ENCODE assay signal across 34 cellular contexts in genomic region chr1:160159846-160160245, GRCh38. TPM values are rescaled to one million over a fixed set of nuclear protein-coding genes. Genes with fewer than 3 reads are reported as not detected.
DNase-seq lines count a peak whose midpoint lies in the region; ATAC-seq and TF ChIP-seq lines count a peak whose summit lies in the region.
"Had no signal": no experiment of that assay in that cellular context is flagged by ENCODE, and none has a peak within 500 bp of the region (broad histone marks: within the 10 kb centered on the region; RNA-seq: fewer than 3 reads in every experiment).

No MANE protein-coding gene starts in this region.

- H4K20me1 ChIP-seq in hepatocyte (ENCODE audit: insufficient read depth, poor library complexity, severe bottlenecking) = no peaks in the 10 kb centered on the region

- H3K4me1 ChIP-seq in right cardiac atrium (ENCODE audit: control insufficient read depth, insufficient read depth, low read length) (no peaks in the 10 kb centered on the region), hepatocyte (ENCODE audit: insufficient read depth) (no peaks in the 10 kb centered on the region), upper lobe of right lung (peaks cover 8% of the 10 kb centered on the region)
- H3K4me1 ChIP-seq: transverse colon had no signal

- H3K36me3 ChIP-seq in hepatocyte (replicated peaks; ENCODE audit: insufficient read depth, low read depth) (no peaks in the 10 kb centered on the region), upper lobe of right lung (no peaks in the 10 kb centered on the region), MG63 (no peaks in the 10 kb centered on the region)
- H3K36me3 ChIP-seq: neutrophil, sigmoid colon, transverse colon had no signal

- H3K79me2 ChIP-seq in hepatocyte = no peaks in the 10 kb centered on the region

- TF ChIP-seq CTCF in HFFc6 (IDR thresholded peaks at IDR 0.05) = no peak
- no peak for TF ChIP-seq CTCF in hepatocyte (IDR thresholded peaks at IDR 0.05; ENCODE audit: poor library complexity)
- TF ChIP-seq CTCF in upper lobe of right lung (IDR thresholded peaks at IDR 0.05) = no peak

- H3K27me3 Mint-ChIP-seq in HFFc6 (ENCODE audit: insufficient read depth) = peaks cover 27% of the 10 kb centered on the region

- DNase-seq in Right ventricle myocardium inferior (ENCODE audit: missing footprints) = no peak
- no peak for DNase-seq in right cardiac atrium
- peak; percentile 5 for DNase-seq in HFFc6
- no peak for DNase-seq in hepatocyte (ENCODE audit: low spot score)
- DNase-seq in upper lobe of right lung = no peak
- no peak for DNase-seq in MG63
- no peak for DNase-seq in COLO829 (ENCODE audit: low spot score)
- DNase-seq: activated CD4-positive, alpha-beta memory T cell treated with anti-CD3 and anti-CD28 coated beads for 36 hours; activated CD4-positive, CD25-positive, alpha-beta regulatory T cell treated with anti-CD3 and anti-CD28 coated beads, Interleukin-2, amount 50 U/mL, for 72 hours; activated CD8-positive, alpha-beta memory T cell treated with anti-CD3 and anti-CD28 coated beads, Interleukin-2, amount 50 U/mL, for 4 hours; activated naive CD4-positive, alpha-beta T cell; activated naive CD8-positive, alpha-beta T cell treated with anti-CD3 and anti-CD28 coated beads, Interleukin-2, amount 50 U/mL, for 24 hours; CD8-positive, alpha-beta T cell; central memory CD4-positive, alpha-beta T cell; DMS 273 treated with DMSO at 0.1 percent for 48 hours; effector memory CD8-positive, alpha-beta T cell; naive thymus-derived CD4-positive, alpha-beta T cell; NCI-H1417 treated with DMSO at 0.1 percent for 48 hours; NCI-H2081 treated with DMSO at 0.1 percent for 48 hours; NCI-H524; OCI-M1; posterior cingulate gyrus; sigmoid colon; stimulated activated CD4-positive, alpha-beta T cell treated with anti-CD3 and anti-CD28 coated beads, Interleukin-4, amount 100 ng/mL, for 1 hour; T-helper 2 cell; transverse colon had no signal

- no peaks in the 10 kb centered on the region for H3K27me3 ChIP-seq in right cardiac atrium (ENCODE audit: control insufficient read depth, insufficient read depth)
- no peaks in the 10 kb centered on the region for H3K27me3 ChIP-seq in hepatocyte
- H3K27me3 ChIP-seq in upper lobe of right lung = no peaks in the 10 kb centered on the region
- no peaks in the 10 kb centered on the region for H3K27me3 ChIP-seq in MG63
- H3K27me3 ChIP-seq: sigmoid colon, transverse colon had no signal

- H3K4me1 Mint-ChIP-seq in HFFc6 (ENCODE audit: low read depth) = no peaks in the 10 kb centered on the region
- H3K4me1 Mint-ChIP-seq: activated naive CD8-positive, alpha-beta T cell treated with anti-CD3 and anti-CD28 coated beads, Interleukin-2, amount 50 U/mL, for 24 hours; naive thymus-derived CD4-positive, alpha-beta T cell had no signal

- H3K4me3 Mint-ChIP-seq in HFFc6 = no peak overlapping the region
- H3K4me3 Mint-ChIP-seq: activated CD4-positive, alpha-beta memory T cell treated with anti-CD3 and anti-CD28 coated beads for 36 hours; activated naive CD8-positive, alpha-beta T cell treated with anti-CD3 and anti-CD28 coated beads, Interleukin-2, amount 50 U/mL, for 24 hours; CD8-positive, alpha-beta T cell; effector memory CD8-positive, alpha-beta T cell; naive thymus-derived CD4-positive, alpha-beta T cell had no signal

- no peaks in the 10 kb centered on the region for H3K9me3 Mint-ChIP-seq in HFFc6
- H3K9me3 Mint-ChIP-seq: activated CD4-positive, alpha-beta memory T cell treated with anti-CD3 and anti-CD28 coated beads for 36 hours; activated naive CD8-positive, alpha-beta T cell treated with anti-CD3 and anti-CD28 coated beads, Interleukin-2, amount 50 U/mL, for 24 hours; CD8-positive, alpha-beta T cell; effector memory CD8-positive, alpha-beta T cell; naive thymus-derived CD4-positive, alpha-beta T cell had no signal

- no peaks in the 10 kb centered on the region for H3K36me3 Mint-ChIP-seq in HFFc6 (ENCODE audit: low read depth)
- H3K36me3 Mint-ChIP-seq: activated CD4-positive, alpha-beta memory T cell treated with anti-CD3 and anti-CD28 coated beads for 36 hours; CD8-positive, alpha-beta T cell; naive thymus-derived CD4-positive, alpha-beta T cell had no signal

- no peaks in the 10 kb centered on the region for H3K9me2 ChIP-seq in hepatocyte (replicated peaks; ENCODE audit: insufficient read depth)

- ATAC-seq in Right ventricle myocardium inferior (peak; percentile 45), right cardiac atrium (no peak), upper lobe of right lung (peak; percentile 80), GM21717 (IDR thresholded peaks at IDR 0.05; ENCODE audit: unreplicated experiment) (no peak)
- ATAC-seq: activated naive CD8-positive, alpha-beta T cell treated with anti-CD3 and anti-CD28 coated beads, Interleukin-2, amount 50 U/mL, for 24 hours; CD8-positive, alpha-beta T cell; effector memory CD8-positive, alpha-beta T cell; HCT116; naive thymus-derived CD4-positive, alpha-beta T cell; SK-N-SH treated with all-trans-retinoic acid at 6 μM for 48 hours had no signal

- H3K4me3 ChIP-seq in right cardiac atrium (ENCODE audit: low read length) (no peak overlapping the region), hepatocyte (no peak overlapping the region), upper lobe of right lung (no peak overlapping the region), MG63 (no peak overlapping the region)
- H3K4me3 ChIP-seq: sigmoid colon, transverse colon had no signal

- H2AFZ ChIP-seq in hepatocyte = no peak overlapping the region

- H3K4me2 ChIP-seq in hepatocyte = no peak overlapping the region

- H3K9me3 ChIP-seq in right cardiac atrium (ENCODE audit: control insufficient read depth, low read length) (no peaks in the 10 kb centered on the region), hepatocyte (ENCODE audit: low read depth) (no peaks in the 10 kb centered on the region), upper lobe of right lung (no peaks in the 10 kb centered on the region), MG63 (no peaks in the 10 kb centered on the region)
- H3K9me3 ChIP-seq: neutrophil, sigmoid colon, transverse colon had no signal

- H3K27ac ChIP-seq in right cardiac atrium (ENCODE audit: low read length) = no peak overlapping the region
- H3K27ac ChIP-seq in hepatocyte = peak overlapping the region; percentile 54
- no peak overlapping the region for H3K27ac ChIP-seq in upper lobe of right lung
- H3K27ac ChIP-seq: neutrophil, sigmoid colon, transverse colon had no signal

- intact Hi-C loops in Right ventricle myocardium inferior (cut with DNase I) (loop anchor here (2.0 to 5.0 kb wide), 2 partner anchors 29 to 43 kb away; partner anchors contain the start of gene ATP1A2), right cardiac atrium (cut with DNase I) (no loop called here), upper lobe of right lung (cut with DNase I) (no loop called here)

- no peak overlapping the region for H3K27ac Mint-ChIP-seq in HFFc6
- H3K27ac Mint-ChIP-seq: activated CD4-positive, alpha-beta memory T cell treated with anti-CD3 and anti-CD28 coated beads for 36 hours; activated naive CD8-positive, alpha-beta T cell treated with anti-CD3 and anti-CD28 coated beads, Interleukin-2, amount 50 U/mL, for 24 hours; CD8-positive, alpha-beta T cell; effector memory CD8-positive, alpha-beta T cell; naive thymus-derived CD4-positive, alpha-beta T cell had no signal

RNA-seq across cellular contexts. Expression of gene ATP1A4, which starts 8.4 kb away (rescaled TPM):
- not detected for total RNA-seq in Right ventricle myocardium inferior
- total RNA-seq in right cardiac atrium = under 1 TPM in 3 of 4 donors, not detected in 1; 0.08 to 0.43 (median 0.28) TPM
- polyA plus RNA-seq in right cardiac atrium = 0.07 TPM
- not detected for total RNA-seq in HFFc6 (2021; fragmentation: NEBNext Ultra II Directional; extraction: Animal tissue kit (Norgen Biotek cat#: 25700))
- total RNA-seq in hepatocyte = 0.68 and 4.4 TPM in 2 replicates
- polyA plus RNA-seq in hepatocyte = 0.45 and 2.2 TPM in 2 replicates
- 0.96 TPM for total RNA-seq in upper lobe of right lung
- total RNA-seq in MG63 (2014; rRNA removed; shearing (Covaris generic); ENCODE audit: low replicate concordance) = not detected in 2 replicates
- total RNA-seq: A673; activated CD4-positive, alpha-beta memory T cell treated with anti-CD3 and anti-CD28 coated beads for 36 hours; CD8-positive, alpha-beta T cell; epithelial cell of proximal tubule; G401; glomerular endothelial cell had no signal
- polyA plus RNA-seq: naive thymus-derived CD4-positive, alpha-beta T cell had no signal

RNA-seq across cellular contexts. Expression of gene CASQ1, which starts 30.5 kb away (rescaled TPM):
- total RNA-seq in Right ventricle myocardium inferior (27.0 TPM), right cardiac atrium (10 to 100 TPM in 3 of 4 donors, 1 to 10 TPM in 1; 9.5 to 24.7 (median 15.3) TPM), hepatocyte (0.72 TPM in 1 of 2 replicates, not detected in the other), upper lobe of right lung (0.41 TPM)
- polyA plus RNA-seq in right cardiac atrium (33.3 TPM), hepatocyte (0.51 and 0.57 TPM in 2 replicates)
- under 1 TPM in 3 of 6 experiments, not detected in 3; 0.14 to 0.35 (median 0.19) TPM for total RNA-seq in HFFc6 (2021; fragmentation: NEBNext Ultra II Directional; extraction: Animal tissue kit (Norgen Biotek cat#: 25700))
- not detected in 2 replicates for total RNA-seq in MG63 (2014; rRNA removed; shearing (Covaris generic); ENCODE audit: low replicate concordance)
- total RNA-seq: A673; activated CD4-positive, alpha-beta memory T cell treated with anti-CD3 and anti-CD28 coated beads for 36 hours; CD8-positive, alpha-beta T cell; epithelial cell of proximal tubule; glomerular endothelial cell had no signal
- polyA plus RNA-seq: naive thymus-derived CD4-positive, alpha-beta T cell had no signal

RNA-seq across cellular contexts. Expression of gene ATP1A2, which starts 44.3 kb away (rescaled TPM):
- total RNA-seq in Right ventricle myocardium inferior = 209 TPM
- total RNA-seq in right cardiac atrium = 100 to 1,000 TPM; 150 to 323 (median 257) TPM
- polyA plus RNA-seq in right cardiac atrium = 89.6 TPM
- under 1 TPM in 5 of 6 experiments, not detected in 1; 0.09 to 0.17 (median 0.14) TPM for total RNA-seq in HFFc6 (2021; fragmentation: NEBNext Ultra II Directional; extraction: Animal tissue kit (Norgen Biotek cat#: 25700))
- total RNA-seq in hepatocyte = 2.9 and 4.7 TPM in 2 replicates
- polyA plus RNA-seq in hepatocyte = 0.80 and 1.5 TPM in 2 replicates
- total RNA-seq in upper lobe of right lung = 5.6 TPM
- not detected in 2 replicates for total RNA-seq in MG63 (2014; rRNA removed; shearing (Covaris generic); ENCODE audit: low replicate concordance)
- total RNA-seq: A673; activated CD4-positive, alpha-beta memory T cell treated with anti-CD3 and anti-CD28 coated beads for 36 hours; CD8-positive, alpha-beta T cell; epithelial cell of proximal tubule; G401; glomerular endothelial cell; naive thymus-derived CD4-positive, alpha-beta T cell had no signal
- polyA plus RNA-seq: naive thymus-derived CD4-positive, alpha-beta T cell had no signal

RNA-seq across cellular contexts. Expression of gene PEA15, which starts 45.3 kb away (rescaled TPM):
- total RNA-seq in Right ventricle myocardium inferior (283 TPM), right cardiac atrium (100 to 1,000 TPM; 169 to 223 (median 197) TPM), hepatocyte (61.1 and 82.3 TPM in 2 replicates), upper lobe of right lung (175 TPM)
- polyA plus RNA-seq in right cardiac atrium (219 TPM), hepatocyte (59.5 and 62.0 TPM in 2 replicates)
- 100 to 1,000 TPM; 448 to 538 (median 470) TPM for total RNA-seq in HFFc6 (2021; fragmentation: NEBNext Ultra II Directional; extraction: Animal tissue kit (Norgen Biotek cat#: 25700))
- 243 and 355 TPM in 2 replicates for total RNA-seq in MG63 (2014; rRNA removed; shearing (Covaris generic); ENCODE audit: low replicate concordance)

Comparison
In these comparisons a context has a peak if more than half of its experiments do, and no peak if none do; other contexts are left out.
1. ATAC-seq: peak in Right ventricle myocardium inferior (single experiment) and upper lobe of right lung (single experiment); none in right cardiac atrium (0 of 2) and GM21717 (single experiment).
2. RNA of gene ATP1A2, which starts 44.3 kb away (total RNA-seq): 150 to 323 TPM in right cardiac atrium and 209 TPM in Right ventricle myocardium inferior (single experiment); 5.6 TPM in upper lobe of right lung (single experiment), 2.9 to 4.7 TPM in hepatocyte, 0.09 to 0.17 TPM in HFFc6 and not detected in MG63; every median in the first group is over 10 times any median in the second.